In the genomic region with DNA sequence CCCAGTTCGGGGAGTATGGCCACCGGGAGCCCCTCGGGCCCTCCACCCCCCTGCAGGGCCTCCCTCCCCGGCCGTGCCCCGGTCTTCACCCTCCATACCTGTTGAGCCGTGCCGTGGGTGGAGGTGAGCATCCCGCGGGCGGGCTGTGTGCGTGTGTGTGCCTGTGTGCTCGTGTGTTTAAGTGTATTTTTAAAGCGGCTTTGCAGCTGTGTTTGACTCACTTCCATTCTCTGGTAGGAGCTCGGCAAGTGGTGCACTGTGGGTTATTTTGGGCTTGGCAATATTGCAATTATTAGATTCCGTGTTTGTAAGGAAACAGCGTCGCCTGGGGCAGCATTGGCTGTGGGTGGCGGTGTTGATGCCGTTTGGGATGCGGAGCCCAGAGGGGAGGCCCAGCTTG, we compare ENCODE assay signal across 15 cellular contexts.
"Had no signal": no experiment of that assay in that cellular context is flagged by ENCODE, and none has a peak within 500 bp of the region (broad histone marks: within the 10 kb centered on the region; RNA-seq: fewer than 3 reads in every experiment).

No MANE protein-coding gene starts in this region.

- H3K9me3 ChIP-seq: right atrium auricular region, tibial artery, uterus had no signal

- H3K4me2 ChIP-seq: smooth muscle cell had no signal

- H3K27ac ChIP-seq: cardiac muscle cell, right atrium auricular region, tibial artery, uterus had no signal

- H3K9me3 Mint-ChIP-seq: activated T-cell treated with anti-CD3 and anti-CD28 coated beads, Interleukin-2, amount 50 U/mL, for 24 hours; naive thymus-derived CD8-positive, alpha-beta T cell; stimulated activated effector memory CD8-positive, alpha-beta T cell treated with anti-CD3 and anti-CD28 coated beads, Interleukin-12 subunit alpha, Interleukin-12 subunit beta, amount 100 ng/mL, for 72 hours had no signal

- H3K36me3 Mint-ChIP-seq: activated CD8-positive, alpha-beta memory T cell treated with anti-CD3 and anti-CD28 coated beads, Interleukin-2, amount 10 ng/mL, durations not matched to agents 7 days and 5 days; activated naive CD8-positive, alpha-beta T cell; naive thymus-derived CD8-positive, alpha-beta T cell; stimulated activated effector memory CD8-positive, alpha-beta T cell treated with anti-CD3 and anti-CD28 coated beads, Interleukin-12 subunit alpha, Interleukin-12 subunit beta, amount 100 ng/mL, for 72 hours had no signal

- H3K27ac Mint-ChIP-seq: activated CD8-positive, alpha-beta memory T cell treated with anti-CD3 and anti-CD28 coated beads, Interleukin-2, amount 10 ng/mL, durations not matched to agents 7 days and 5 days; activated naive CD8-positive, alpha-beta T cell; activated T-cell treated with anti-CD3 and anti-CD28 coated beads, Interleukin-2, amount 50 U/mL, for 24 hours; naive thymus-derived CD8-positive, alpha-beta T cell; stimulated activated effector memory CD8-positive, alpha-beta T cell treated with anti-CD3 and anti-CD28 coated beads, Interleukin-12 subunit alpha, Interleukin-12 subunit beta, amount 100 ng/mL, for 72 hours had no signal

- H3K4me3 ChIP-seq: cardiac muscle cell, lung, right atrium auricular region, smooth muscle cell, tibial artery, uterus had no signal

- H3K27me3 Mint-ChIP-seq: activated CD8-positive, alpha-beta memory T cell treated with anti-CD3 and anti-CD28 coated beads, Interleukin-2, amount 10 ng/mL, durations not matched to agents 7 days and 5 days; activated naive CD8-positive, alpha-beta T cell; activated T-cell treated with anti-CD3 and anti-CD28 coated beads, Interleukin-2, amount 50 U/mL, for 24 hours; naive thymus-derived CD8-positive, alpha-beta T cell had no signal

- H3K36me3 ChIP-seq: cardiac muscle cell, right atrium auricular region, tibial artery, uterus had no signal

- ATAC-seq: activated CD8-positive, alpha-beta memory T cell treated with anti-CD3 and anti-CD28 coated beads, Interleukin-2, amount 10 ng/mL, durations not matched to agents 7 days and 5 days; naive thymus-derived CD8-positive, alpha-beta T cell; stimulated activated effector memory CD8-positive, alpha-beta T cell treated with anti-CD3 and anti-CD28 coated beads, Interleukin-12 subunit alpha, Interleukin-12 subunit beta, amount 100 ng/mL, for 72 hours had no signal

- H3K4me3 Mint-ChIP-seq: activated CD8-positive, alpha-beta memory T cell treated with anti-CD3 and anti-CD28 coated beads, Interleukin-2, amount 10 ng/mL, durations not matched to agents 7 days and 5 days; activated naive CD8-positive, alpha-beta T cell; activated T-cell treated with anti-CD3 and anti-CD28 coated beads, Interleukin-2, amount 50 U/mL, for 24 hours; naive thymus-derived CD8-positive, alpha-beta T cell; stimulated activated effector memory CD8-positive, alpha-beta T cell treated with anti-CD3 and anti-CD28 coated beads, Interleukin-12 subunit alpha, Interleukin-12 subunit beta, amount 100 ng/mL, for 72 hours had no signal

- H3K4me1 Mint-ChIP-seq: activated CD8-positive, alpha-beta memory T cell treated with anti-CD3 and anti-CD28 coated beads, Interleukin-2, amount 10 ng/mL, durations not matched to agents 7 days and 5 days; stimulated activated effector memory CD8-positive, alpha-beta T cell treated with anti-CD3 and anti-CD28 coated beads, Interleukin-12 subunit alpha, Interleukin-12 subunit beta, amount 100 ng/mL, for 72 hours had no signal

- FAIRE-seq: colon, endothelial cell of umbilical vein had no signal

- DNase-seq: activated CD8-positive, alpha-beta memory T cell treated with anti-CD3 and anti-CD28 coated beads, Interleukin-2, amount 10 ng/mL, durations not matched to agents 7 days and 5 days; activated effector memory CD4-positive, alpha-beta T cell treated with anti-CD3 and anti-CD28 coated beads, Interleukin-2, amount 50 U/mL, for 16 hours; activated T-cell treated with anti-CD3 and anti-CD28 coated beads, Interleukin-2, amount 50 U/mL, for 24 hours; hippocampal formation; naive thymus-derived CD8-positive, alpha-beta T cell; tibial artery; uterus had no signal

- H3K27me3 ChIP-seq: cardiac muscle cell, uterus had no signal

- H3K4me1 ChIP-seq: uterus had no signal
